ENCODE assay signal across 10 cellular contexts in genomic region chr9:83472221-83472665, GRCh38.
DNase-seq lines count a peak whose midpoint lies in the region; ATAC-seq and TF ChIP-seq lines count a peak whose summit lies in the region.
"Had no signal": no experiment of that assay in that cellular context is flagged by ENCODE, and none has a peak within 500 bp of the region (broad histone marks: within the 10 kb centered on the region; RNA-seq: fewer than 3 reads in every experiment).

No MANE protein-coding gene starts in this region.

- H3K4me1 ChIP-seq in GM23338 (ENCODE audit: insufficient read depth), result peaks cover 22% of the 10 kb centered on the region

- no peak for TF ChIP-seq CTCF in astrocyte of the spinal cord (IDR thresholded peaks at IDR 0.05; ENCODE audit: low read depth, low read length)
- TF ChIP-seq CTCF in omental fat pad (IDR thresholded peaks at IDR 0.05), result no peak
- TF ChIP-seq CTCF in GM23338 (conservative IDR thresholded peaks at IDR 0.05; ENCODE audit: low read depth in 2 of 2), result no peak

- no peaks in the 10 kb centered on the region for H3K36me3 ChIP-seq in GM23338 (ENCODE audit: insufficient read depth)

- DNase-seq in CD1c-positive myeloid dendritic cell (ENCODE audit: extremely low spot score) (peak; percentile 5), HuH-7 (ENCODE audit: low spot score) (peak; percentile 24), astrocyte of the spinal cord (ENCODE audit: low read depth, low spot score) (peak; percentile 61), kidney tubule cell (ENCODE audit: low spot score) (peak; percentile 95), omental fat pad (ENCODE audit: low spot score) (no peak), NOMO-1 (lab: John Stamatoyannopoulos, UW; ENCODE audit: unreplicated experiment in 2 of 2) (no peak), NCI-H82 (lab: John Stamatoyannopoulos, UW) (no peak), GM23338 (ENCODE audit: low spot score) (no peak)
- DNase-seq: activated CD8-positive, alpha-beta T cell treated with anti-CD3 and anti-CD28 coated beads for 36 hours; RPMI8226 had no signal

- H3K27ac Mint-ChIP-seq in GM23338, result no peak overlapping the region

- no peak overlapping the region for H3K27ac ChIP-seq in GM23338 (ENCODE audit: low read depth)

- no peak overlapping the region for H2AFZ ChIP-seq in GM23338

- no peaks in the 10 kb centered on the region for H3K79me2 ChIP-seq in GM23338 (replicated peaks; ENCODE audit: insufficient read depth)

- H3K4me1 Mint-ChIP-seq in GM23338, result peaks cover 28% of the 10 kb centered on the region

- peaks cover 5% of the 10 kb centered on the region for H3K27me3 Mint-ChIP-seq in GM23338 (ENCODE audit: insufficient read depth, low read depth, poor library complexity)
- H3K27me3 Mint-ChIP-seq: activated CD8-positive, alpha-beta T cell treated with anti-CD3 and anti-CD28 coated beads for 36 hours had no signal

- no peaks in the 10 kb centered on the region for H4K20me1 ChIP-seq in GM23338 (replicated peaks; ENCODE audit: insufficient read depth)

- H3K4me3 ChIP-seq in astrocyte of the spinal cord (ENCODE audit: low read depth, low read length), result no peak overlapping the region
- no peak overlapping the region for H3K4me3 ChIP-seq in GM23338

- H3K9me3 Mint-ChIP-seq in GM23338, result no peaks in the 10 kb centered on the region; the same call in 2 of the 3 replicates
- H3K9me3 Mint-ChIP-seq: activated CD8-positive, alpha-beta T cell treated with anti-CD3 and anti-CD28 coated beads for 36 hours had no signal

- no peaks in the 10 kb centered on the region for H3F3A ChIP-seq in GM23338 (replicated peaks; ENCODE audit: low read depth)

- H3K36me3 Mint-ChIP-seq in GM23338 (ENCODE audit: low read depth), result no peaks in the 10 kb centered on the region

- H3K4me3 Mint-ChIP-seq in GM23338, result no peak overlapping the region
- H3K4me3 Mint-ChIP-seq: activated CD8-positive, alpha-beta T cell treated with anti-CD3 and anti-CD28 coated beads for 36 hours had no signal

- ATAC-seq in omental fat pad (ENCODE audit: low FRiP score), result no peak
- ATAC-seq in GM23338, result no peak
- ATAC-seq: activated CD8-positive, alpha-beta T cell treated with anti-CD3 and anti-CD28 coated beads for 36 hours had no signal

- H3K27me3 ChIP-seq in GM23338 (ENCODE audit: insufficient read depth), result no peaks in the 10 kb centered on the region

- H3K9me2 ChIP-seq in GM23338 (ENCODE audit: insufficient read depth), result no peaks in the 10 kb centered on the region; the same call in 1 of the 2 replicates

- in situ Hi-C loops in astrocyte of the spinal cord (cut with HindIII; ENCODE audit: low sequenced_read_pairs), result no loop called here

- no peak overlapping the region for H3K4me2 ChIP-seq in GM23338

TF ChIP-seq in GM23338, 12 proteins besides CTCF, POLR2A, EP300 and RAD21 (continues in another document):
- no peak for TF ChIP-seq EZH2 (IDR thresholded peaks at IDR 0.05; ENCODE audit: low read depth, unreplicated experiment)
- TF ChIP-seq POLR2AphosphoS5 (IDR thresholded peaks at IDR 0.05; ENCODE audit: low read depth), result no peak
- TF ChIP-seq ETS1 (IDR thresholded peaks at IDR 0.05), result no peak
- TF ChIP-seq CREB1 (CRISPR knock-in tag; IDR thresholded peaks at IDR 0.05; ENCODE audit: low read depth), result no peak
- TF ChIP-seq REST (IDR thresholded peaks at IDR 0.05; ENCODE audit: unreplicated experiment), result no peak
- TF ChIP-seq JUNB (IDR thresholded peaks at IDR 0.05; ENCODE audit: unreplicated experiment), result no peak
- no peak for TF ChIP-seq ZNF114 (CRISPR knock-in tag; IDR thresholded peaks at IDR 0.05)
- no peak for TF ChIP-seq STAT1 (IDR thresholded peaks at IDR 0.05; ENCODE audit: unreplicated experiment)
- TF ChIP-seq ZNF462 (CRISPR knock-in tag; IDR thresholded peaks at IDR 0.05), result no peak

Comparison
In these comparisons a context has a peak if more than half of its experiments do, and no peak if none do; other contexts are left out.
1. DNase-seq: peak in CD1c-positive myeloid dendritic cell (single experiment), HuH-7 (single experiment), astrocyte of the spinal cord (single experiment) and kidney tubule cell (single experiment); none in omental fat pad (single experiment), NOMO-1 (0 of 2), NCI-H82 (single experiment) and GM23338 (single experiment).